Comparison of ENCODE assay signal across 9 cellular contexts in genomic region chr5:60590172-60590571, GRCh38.
"Had no signal": no experiment of that assay in that cellular context is flagged by ENCODE, and none has a peak within 500 bp of the region (broad histone marks: within the 10 kb centered on the region; RNA-seq: fewer than 3 reads in every experiment).

No MANE protein-coding gene starts in this region.

- H3K4me3 ChIP-seq: GM23248, HAP-1, K562 had no signal

- H3K4me1 ChIP-seq: HAP-1 had no signal

- H3K27ac ChIP-seq: GM23248, HL-60 had no signal

- H3K9ac ChIP-seq: GM23248 had no signal

- H3K9me3 ChIP-seq: HAP-1 had no signal

- H3K36me3 ChIP-seq: HAP-1 had no signal

- FAIRE-seq: K562 had no signal

- H2AFZ ChIP-seq: GM23248 had no signal

- ATAC-seq: HCT116, K562 had no signal

- DNase-seq: GM23248, GOT3, H7, IMR-90, KG1 had no signal
